Comparison of ENCODE assay signal across 1 cellular context in the genomic region with DNA sequence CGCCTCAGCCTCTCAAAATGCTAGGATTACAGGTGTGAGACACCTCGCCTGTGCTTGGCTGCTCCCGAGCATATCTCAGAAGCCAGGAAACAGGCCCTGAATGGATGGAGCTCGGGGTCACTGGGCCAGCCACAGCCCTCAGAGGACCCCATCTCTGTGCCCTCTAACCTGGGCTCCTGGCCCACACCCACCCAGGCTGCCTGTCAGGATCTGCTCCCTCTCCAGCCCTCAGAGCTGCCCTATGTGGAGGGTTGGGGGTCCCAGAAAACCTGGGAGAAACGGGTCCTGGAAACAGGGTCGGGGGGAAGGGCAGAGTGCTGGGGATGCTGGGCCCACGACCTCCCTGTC.
TF ChIP-seq lines count a peak whose summit lies in the region.

No MANE protein-coding gene starts in this region.

TF ChIP-seq in H1, 55 proteins besides CTCF, POLR2A, EP300 and RAD21:
- TF ChIP-seq CEBPB (IDR thresholded peaks at IDR 0.05; ENCODE audit: low read depth, low read length) (no peak), KDM4A (IDR thresholded peaks at IDR 0.05; ENCODE audit: low read depth, low read length, severe bottlenecking) (no peak), POLR2AphosphoS5 (IDR thresholded peaks at IDR 0.05; ENCODE audit: low read depth, low read length) (no peak), FOSL1 (IDR thresholded peaks at IDR 0.05; ENCODE audit: insufficient read depth, low read depth, low read length) (no peak), PHF8 (conservative IDR thresholded peaks at IDR 0.05; ENCODE audit: low read depth, low read length) (no peak), BRCA1 (IDR thresholded peaks at IDR 0.05; ENCODE audit: low read depth, low read length) (no peak)
